In genomic region chr9:111525056-111525977, GRCh38 we compare ENCODE assay signal across 9 cellular contexts. TPM values are rescaled to one million over a fixed set of nuclear protein-coding genes. Genes with fewer than 3 reads are reported as not detected.
A peak's percentile ranks its signal among the peaks of the same experiment; 100 is the strongest.
DNase-seq lines count a peak whose midpoint lies in the region; ATAC-seq lines count a peak whose summit lies in the region.
"Had no signal": no experiment of that assay in that cellular context is flagged by ENCODE, and none has a peak within 500 bp of the region (broad histone marks: within the 10 kb centered on the region; RNA-seq: fewer than 3 reads in every experiment).

Gene ZNF483, plus strand, starts transcription at chr9:111525179. Its CDS starts 2,217 bp downstream, at chr9:111527396.

- H3K4me1 ChIP-seq in CD8-positive, alpha-beta memory T cell (ENCODE audit: insufficient read depth, low read length): peaks cover 9% of the 10 kb centered on the region
- H3K4me1 ChIP-seq in NT2/D1 (ENCODE audit: insufficient read depth, insufficient read length): peaks cover 2% of the 10 kb centered on the region
- H3K4me1 ChIP-seq in esophagus (ENCODE audit: control insufficient read depth in 2 of 2, insufficient read depth in 2 of 2, low read length in 1 of 2): peaks cover 3 to 5% of the 10 kb centered on the region in 2 donors
- peaks cover 16% of the 10 kb centered on the region for H3K4me1 ChIP-seq in mononuclear cell (ENCODE audit: insufficient read depth, low read length)

- peak within 1 kb of the TSS; percentile 93 for H3K4me3 ChIP-seq in CD8-positive, alpha-beta memory T cell (ENCODE audit: low read length)
- peak within 1 kb of the TSS; percentile 75 for H3K4me3 ChIP-seq in NT2/D1 (ENCODE audit: insufficient read length, low read depth)
- peak within 1 kb of the TSS; percentile 55 to 60 for H3K4me3 ChIP-seq in esophagus (ENCODE audit: low read depth in 1 of 2, low read length in 2 of 2)
- peak within 1 kb of the TSS; percentile 55 for H3K4me3 ChIP-seq in mononuclear cell (ENCODE audit: low read length)

- DNase-seq in CD8-positive, alpha-beta memory T cell: peak; percentile 47 to 87 (median 72)
- peak; percentile 73 for DNase-seq in NT2/D1 (ENCODE audit: low read depth, low spot score)
- DNase-seq in activated T-cell treated with anti-CD3 and anti-CD28 coated beads, Interleukin-2, amount 50 U/mL, for 72 hours: peak; percentile 60 to 73
- DNase-seq in stimulated activated CD8-positive, alpha-beta memory T cell treated with anti-CD3 and anti-CD28 coated beads, Interleukin-15, amount 100 ng/mL, for 1 hour (ENCODE audit: low read depth): peak; percentile 45
- no peak for DNase-seq in AML-193 (lab: John Stamatoyannopoulos, UW)

- H3K27ac ChIP-seq in CD8-positive, alpha-beta memory T cell (ENCODE audit: low read depth, low read length): peak within 1 kb of the TSS; percentile 83
- H3K27ac ChIP-seq in esophagus (ENCODE audit: low read depth in 2 of 2, low read length in 1 of 2): peak within 1 kb of the TSS in 1 of 2 donors; percentile 27
- H3K27ac ChIP-seq: HL-60 had no signal

- POLR2A ChIA-PET in CD8-positive, alpha-beta memory T cell (lab: Charles Lee): interaction anchor here (0.6 to 3.6 kb wide), 3 partner anchors 20 to 651 kb away, joined by 3 to 18 read pairs (median 3); partner anchors contain the start of gene ECPAS

- CTCF ChIA-PET in CD8-positive, alpha-beta memory T cell (lab: Charles Lee): interaction anchor here (1.4 kb wide), 1 partner anchor 43 kb away, joined by 4 read pairs; no protein-coding TSS in a partner anchor

- peak; percentile 56 for ATAC-seq in HG02852 (IDR thresholded peaks at IDR 0.05; ENCODE audit: unreplicated experiment)
- peak; percentile 59 to 67 for ATAC-seq in activated T-cell treated with anti-CD3 and anti-CD28 coated beads, Interleukin-2, amount 50 U/mL, for 72 hours (replicated peaks in 1 of 2)

- H3K9me3 ChIP-seq in CD8-positive, alpha-beta memory T cell (ENCODE audit: low read length): no peaks in the 10 kb centered on the region
- H3K9me3 ChIP-seq in NT2/D1 (ENCODE audit: insufficient read depth, low read length): no peaks in the 10 kb centered on the region
- no peaks in the 10 kb centered on the region for H3K9me3 ChIP-seq in esophagus (ENCODE audit: control insufficient read depth in 2 of 2, insufficient read depth in 1 of 2, low read depth in 1 of 2, low read length in 1 of 2)
- H3K9me3 ChIP-seq in mononuclear cell (ENCODE audit: low read depth, low read length): no peaks in the 10 kb centered on the region

- peak within 1 kb of the TSS; percentile 84 to 99 (median 98) for H3K27ac Mint-ChIP-seq in CD8-positive, alpha-beta memory T cell
- peak within 1 kb of the TSS; percentile 76 for H3K27ac Mint-ChIP-seq in activated T-cell treated with anti-CD3 and anti-CD28 coated beads, Interleukin-2, amount 50 U/mL, for 72 hours

- peaks cover 2 to 5% of the 10 kb centered on the region in 2 donors for H3K27me3 Mint-ChIP-seq in CD8-positive, alpha-beta memory T cell
- H3K27me3 Mint-ChIP-seq in activated T-cell treated with anti-CD3 and anti-CD28 coated beads, Interleukin-2, amount 50 U/mL, for 72 hours (ENCODE audit: low read depth): peaks cover 9% of the 10 kb centered on the region

- H3K9ac ChIP-seq in NT2/D1 (ENCODE audit: insufficient read length, low read depth): peak within 1 kb of the TSS; percentile 79

- peak within 1 kb of the TSS; percentile 93 to 98 (median 97) for H3K4me3 Mint-ChIP-seq in CD8-positive, alpha-beta memory T cell
- H3K4me3 Mint-ChIP-seq in activated T-cell treated with anti-CD3 and anti-CD28 coated beads, Interleukin-2, amount 50 U/mL, for 72 hours: peak within 1 kb of the TSS; percentile 87 to 89

- 1 to 2% methylated on average over 55 to 66 of the region's 66 CpGs for WGBS in esophagus, 2 donors

- no peaks in the 10 kb centered on the region for H3K27me3 ChIP-seq in CD8-positive, alpha-beta memory T cell (ENCODE audit: insufficient read depth, low read length, poor library complexity, severe bottlenecking)
- peaks cover 3% of the 10 kb centered on the region for H3K27me3 ChIP-seq in NT2/D1 (ENCODE audit: insufficient read depth, insufficient read length)
- H3K27me3 ChIP-seq in esophagus (ENCODE audit: control insufficient read depth in 1 of 2, insufficient read depth in 2 of 2, low read length in 2 of 2): no peaks in the 10 kb centered on the region
- peaks cover 5% of the 10 kb centered on the region for H3K27me3 ChIP-seq in mononuclear cell (ENCODE audit: insufficient read depth, low read length)

- H3K9me3 Mint-ChIP-seq in CD8-positive, alpha-beta memory T cell: no peaks in the 10 kb centered on the region
- H3K9me3 Mint-ChIP-seq in activated T-cell treated with anti-CD3 and anti-CD28 coated beads, Interleukin-2, amount 50 U/mL, for 72 hours: peaks cover 0 to 2% of the 10 kb centered on the region in 2 donors

- peaks cover 18 to 31% (median 30%) of the 10 kb centered on the region in 3 donors for H3K4me1 Mint-ChIP-seq in CD8-positive, alpha-beta memory T cell
- H3K4me1 Mint-ChIP-seq in activated T-cell treated with anti-CD3 and anti-CD28 coated beads, Interleukin-2, amount 50 U/mL, for 72 hours (ENCODE audit: low read depth): peaks cover 25% of the 10 kb centered on the region

- no peaks in the 10 kb centered on the region for H3K36me3 ChIP-seq in CD8-positive, alpha-beta memory T cell (ENCODE audit: insufficient read depth, low read length)
- H3K36me3 ChIP-seq in NT2/D1 (ENCODE audit: insufficient read depth, insufficient read length, low read length) (peaks cover 12% of the 10 kb centered on the region), esophagus (ENCODE audit: control insufficient read depth in 2 of 2, insufficient read depth in 2 of 2, low read length in 1 of 2) (no peaks in the 10 kb centered on the region)

- peaks cover 5 to 21% (median 12%) of the 10 kb centered on the region in 3 donors for H3K36me3 Mint-ChIP-seq in CD8-positive, alpha-beta memory T cell
- H3K36me3 Mint-ChIP-seq in activated T-cell treated with anti-CD3 and anti-CD28 coated beads, Interleukin-2, amount 50 U/mL, for 72 hours (ENCODE audit: insufficient read depth in 2 of 2): peaks cover 3 to 10% of the 10 kb centered on the region in 2 donors

RNA-seq across cellular contexts. Expression of gene ZNF483, which starts in this region (rescaled TPM):
- total RNA-seq in CD8-positive, alpha-beta memory T cell: 1 to 10 TPM; 2.7 to 2.8 TPM
- polyA plus RNA-seq in CD8-positive, alpha-beta memory T cell: 5.4 TPM
- total RNA-seq in activated T-cell treated with anti-CD3 and anti-CD28 coated beads, Interleukin-2, amount 50 U/mL, for 72 hours: 1 to 10 TPM; 2.0 to 3.4 TPM
- polyA plus RNA-seq in esophagus: under 1 TPM; 0.09 to 0.18 TPM
- total RNA-seq in mononuclear cell: 29.9 TPM

Comparison
In these comparisons a context has a peak if more than half of its experiments do, and no peak if none do; other contexts are left out.
1. DNase-seq: peak in CD8-positive, alpha-beta memory T cell (5 of 5), NT2/D1 (single experiment), activated T-cell treated with anti-CD3 and anti-CD28 coated beads, Interleukin-2, amount 50 U/mL, for 72 hours (2 of 2) and stimulated activated CD8-positive, alpha-beta memory T cell treated with anti-CD3 and anti-CD28 coated beads, Interleukin-15, amount 100 ng/mL, for 1 hour (single experiment); none in AML-193 (0 of 2).
2. Peak in every context shown above with its lines, with median percentiles within 50 percentile points of each other: H3K4me3 ChIP-seq.